Comparison of ENCODE assay signal across 5 cellular contexts in the genomic region with DNA sequence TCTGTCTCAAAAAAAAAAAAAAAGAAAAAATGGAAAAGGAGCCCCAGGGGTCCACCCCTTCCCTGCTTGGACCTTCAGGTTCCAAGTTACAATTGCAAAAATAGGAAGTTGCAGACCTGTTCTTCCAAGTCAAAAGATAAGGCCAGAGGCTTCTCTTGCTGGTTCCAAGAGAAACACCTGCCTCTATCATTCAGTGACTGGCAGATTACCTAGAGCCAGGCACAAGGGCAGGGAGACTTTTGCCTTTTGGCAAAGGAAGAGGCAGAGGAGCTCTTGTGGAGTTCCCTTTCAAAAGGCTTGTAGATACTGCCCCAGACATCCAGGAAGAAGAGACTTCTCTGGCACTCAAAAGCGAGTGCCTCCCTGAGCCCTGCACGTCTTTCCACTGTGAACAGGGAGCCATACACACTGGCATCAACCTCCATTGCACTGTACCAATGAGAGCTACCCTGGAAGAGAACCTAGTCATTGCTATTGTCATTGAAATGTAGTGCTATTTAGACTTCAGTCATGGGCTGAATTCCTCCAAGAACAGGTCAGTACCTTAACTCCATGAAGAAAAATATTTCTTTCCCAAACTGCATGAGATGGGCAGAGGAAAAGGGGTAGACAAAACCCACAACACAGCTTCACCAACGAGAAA.
"Had no signal": no experiment of that assay in that cellular context is flagged by ENCODE, and none has a peak within 500 bp of the region (broad histone marks: within the 10 kb centered on the region; RNA-seq: fewer than 3 reads in every experiment).

No MANE protein-coding gene starts in this region.

- DNase-seq: GOT3, H9, HCEC 1CT, IMR-90 had no signal

- ATAC-seq: K562 had no signal

- H3K27ac Mint-ChIP-seq: H9 had no signal

- H3K4me3 Mint-ChIP-seq: H9 had no signal

- H3K9me3 Mint-ChIP-seq: H9 had no signal

- H3K4me3 ChIP-seq: K562 had no signal
